Comparison of ENCODE assay signal across 9 cellular contexts in the genomic region with DNA sequence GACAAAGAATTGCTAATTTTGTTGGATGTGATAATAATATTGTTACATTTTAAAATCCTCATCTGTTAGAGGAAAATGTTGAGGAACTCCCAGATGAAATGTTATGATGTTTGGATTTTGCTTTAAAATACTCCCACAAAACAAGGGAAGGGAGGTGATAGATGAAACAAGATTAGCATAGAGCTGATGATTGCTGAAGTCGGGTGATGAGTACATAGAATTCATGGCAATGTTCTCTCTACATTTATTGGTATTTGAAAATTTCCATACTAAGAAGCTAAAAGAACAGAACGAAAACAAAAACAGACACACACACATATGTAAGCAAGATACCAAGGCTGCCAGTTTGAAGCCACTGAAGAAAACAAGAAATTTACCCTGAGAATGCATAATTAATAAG. TPM values are rescaled to one million over a fixed set of nuclear protein-coding genes. Genes with fewer than 3 reads are reported as not detected.
DNase-seq lines count a peak whose midpoint lies in the region; ATAC-seq and TF ChIP-seq lines count a peak whose summit lies in the region.
"Had no signal": no experiment of that assay in that cellular context is flagged by ENCODE, and none has a peak within 500 bp of the region (broad histone marks: within the 10 kb centered on the region; RNA-seq: fewer than 3 reads in every experiment).

No MANE protein-coding gene starts in this region.

- TF ChIP-seq POLR2A in uterus (IDR thresholded peaks at IDR 0.05), result no peak

- H3K4me3 ChIP-seq in left ventricle myocardium inferior (peak overlapping the region; percentile 82), mucosa of rectum (ENCODE audit: low read length in 2 of 2) (peak overlapping the region; percentile 93), uterus (peak overlapping the region; percentile 66 to 90)

- ATAC-seq in left cardiac atrium, result no peak
- ATAC-seq in HG03520 (IDR thresholded peaks at IDR 0.05; ENCODE audit: unreplicated experiment), result no peak
- ATAC-seq in stimulated activated naive B cell treated with anti-CD40 and anti-IgM and Interleukin-4, amounts not matched to agents 10 μg/mL and 1 μg/mL and 100 μg/mL, for 72 hours (replicated peaks), result no peak

- H3K27ac ChIP-seq in left ventricle myocardium inferior (replicated peaks) (peak overlapping the region; percentile 94), mucosa of rectum (ENCODE audit: low read depth in 2 of 2, low read length in 2 of 2) (peak overlapping the region; percentile 89 to 94), uterus (peak overlapping the region; percentile 94 to 98)

- H3K4me3 Mint-ChIP-seq in chondrocyte (ENCODE audit: unreplicated experiment), result peak overlapping the region; percentile 96
- peak overlapping the region in 1 of 2 donors; percentile 36 for H3K4me3 Mint-ChIP-seq in stimulated activated naive B cell treated with anti-CD40 and anti-IgM and Interleukin-4, amounts not matched to agents 10 μg/mL and 1 μg/mL and 100 μg/mL, for 72 hours

- intact Hi-C loops in left ventricle myocardium inferior (cut with micrococcal nuclease) (no loop called here), left cardiac atrium (cut with DNase I) (no loop called here), uterus (cut with DNase I; ENCODE audit: low total_unique reads) (no loop called here)

- no peaks in the 10 kb centered on the region for H3K27me3 ChIP-seq in left ventricle myocardium inferior (ENCODE audit: low read depth)
- no peaks in the 10 kb centered on the region for H3K27me3 ChIP-seq in mucosa of rectum (ENCODE audit: control insufficient read depth in 2 of 2, insufficient read depth in 2 of 2, low read length in 2 of 2)
- H3K27me3 ChIP-seq in uterus, result no peaks in the 10 kb centered on the region

- H3K4me1 ChIP-seq in left ventricle myocardium inferior, result peaks cover 33% of the 10 kb centered on the region
- peaks cover 7 to 13% of the 10 kb centered on the region in 2 donors for H3K4me1 ChIP-seq in mucosa of rectum (ENCODE audit: control insufficient read depth in 2 of 2, insufficient read depth in 2 of 2, low read length in 2 of 2)
- H3K4me1 ChIP-seq in uterus, result no peaks in the 10 kb centered on the region

- H3K27me3 Mint-ChIP-seq in chondrocyte (ENCODE audit: low read depth), result no peaks in the 10 kb centered on the region
- peaks cover 0 to 5% of the 10 kb centered on the region in 2 donors for H3K27me3 Mint-ChIP-seq in stimulated activated naive B cell treated with anti-CD40 and anti-IgM and Interleukin-4, amounts not matched to agents 10 μg/mL and 1 μg/mL and 100 μg/mL, for 72 hours

- TF ChIP-seq CTCF in left ventricle myocardium inferior (IDR thresholded peaks at IDR 0.05; ENCODE audit: borderline replicate concordance), result no peak
- no peak for TF ChIP-seq CTCF in chondrocyte (IDR thresholded peaks at IDR 0.05)
- TF ChIP-seq CTCF in uterus (IDR thresholded peaks at IDR 0.05), result no peak

- no peaks in the 10 kb centered on the region for H3K9me3 Mint-ChIP-seq in chondrocyte (ENCODE audit: low read depth)
- H3K9me3 Mint-ChIP-seq in stimulated activated naive B cell treated with anti-CD40 and anti-IgM and Interleukin-4, amounts not matched to agents 10 μg/mL and 1 μg/mL and 100 μg/mL, for 72 hours, result no peaks in the 10 kb centered on the region

- DNase-seq in left ventricle myocardium inferior (no peak), left cardiac atrium (no peak), chondrocyte (ENCODE audit: low spot score) (no peak), uterus (no peak), AML-193 (lab: John Stamatoyannopoulos, UW) (no peak)
- DNase-seq in stimulated activated naive B cell treated with anti-CD40 and anti-IgM and Interleukin-4, amounts not matched to agents 10 μg/mL and 1 μg/mL and 100 μg/mL, for 72 hours, result no peak
- DNase-seq: GF-D8 had no signal

- H3K36me3 ChIP-seq in left ventricle myocardium inferior (peaks cover 9% of the 10 kb centered on the region), mucosa of rectum (ENCODE audit: control insufficient read depth in 2 of 2, insufficient read depth in 2 of 2, low read length in 2 of 2) (no peaks in the 10 kb centered on the region), uterus (no peaks in the 10 kb centered on the region)

- H3K9me3 ChIP-seq in left ventricle myocardium inferior (replicated peaks) (no peaks in the 10 kb centered on the region), mucosa of rectum (ENCODE audit: control insufficient read depth in 2 of 2, low read length in 2 of 2) (no peaks in the 10 kb centered on the region), uterus (no peaks in the 10 kb centered on the region)

- peaks cover 41% of the 10 kb centered on the region for H3K4me1 Mint-ChIP-seq in chondrocyte (ENCODE audit: low read depth)
- peaks cover 22 to 37% of the 10 kb centered on the region in 2 donors for H3K4me1 Mint-ChIP-seq in stimulated activated naive B cell treated with anti-CD40 and anti-IgM and Interleukin-4, amounts not matched to agents 10 μg/mL and 1 μg/mL and 100 μg/mL, for 72 hours

- peak overlapping the region; percentile 36 to 91 for H3K9ac ChIP-seq in mucosa of rectum (ENCODE audit: low read depth in 1 of 2, low read length in 2 of 2)

- peaks cover 13% of the 10 kb centered on the region for H3K36me3 Mint-ChIP-seq in chondrocyte (ENCODE audit: low read depth)
- peaks cover 2 to 17% of the 10 kb centered on the region in 2 donors for H3K36me3 Mint-ChIP-seq in stimulated activated naive B cell treated with anti-CD40 and anti-IgM and Interleukin-4, amounts not matched to agents 10 μg/mL and 1 μg/mL and 100 μg/mL, for 72 hours

- H3K27ac Mint-ChIP-seq in chondrocyte (ENCODE audit: unreplicated experiment), result peak overlapping the region; percentile 98
- H3K27ac Mint-ChIP-seq in stimulated activated naive B cell treated with anti-CD40 and anti-IgM and Interleukin-4, amounts not matched to agents 10 μg/mL and 1 μg/mL and 100 μg/mL, for 72 hours, result no peak overlapping the region

RNA-seq across cellular contexts. Expression of a gene that starts 1.6 kb away (rescaled TPM):
- total RNA-seq in left ventricle myocardium inferior (9.4 TPM), left cardiac atrium (10 to 100 TPM; 10.3 to 12.1 TPM), chondrocyte (30.9 to 43.4 TPM (median 31.4 TPM) in 3 replicates), uterus (10 to 100 TPM in 3 of 4 donors, 1 to 10 TPM in 1; 7.7 to 59.2 (median 23.0) TPM)
